9 cellular contexts compared by ENCODE assay signal in genomic region chr2:241843321-241844065, GRCh38. TPM values are rescaled to one million over a fixed set of nuclear protein-coding genes. Genes with fewer than 3 reads are reported as not detected.
DNase-seq lines count a peak whose midpoint lies in the region; ATAC-seq and TF ChIP-seq lines count a peak whose summit lies in the region.
"Had no signal": no experiment of that assay in that cellular context is flagged by ENCODE, and none has a peak within 500 bp of the region (broad histone marks: within the 10 kb centered on the region; RNA-seq: fewer than 3 reads in every experiment).

No MANE protein-coding gene starts in this region.

- H3K4me3 ChIP-seq in A673 (ENCODE audit: low read depth, low read length, poor library complexity, severe bottlenecking) (peak overlapping the region; percentile 48), SK-N-SH (ENCODE audit: low read depth in 2 of 2, low read length in 1 of 2) (no peak overlapping the region; a peak in 1 of 4 replicates), WERI-Rb-1 (ENCODE audit: low read depth, low read length) (no peak overlapping the region)

- H3K4me1 ChIP-seq in A673 (ENCODE audit: insufficient read depth, low read length, poor library complexity, severe bottlenecking) (peaks cover 14% of the 10 kb centered on the region), SK-N-SH (ENCODE audit: control insufficient read depth in 1 of 2, insufficient read depth in 2 of 2, low read depth in 1 of 2, low read length in 1 of 2) (no peaks in the 10 kb centered on the region; a peak in 1 of 4 replicates)

- intact Hi-C loops in A673 (cut with micrococcal nuclease; ENCODE audit: unreplicated experiment): no loop called here

- H3K36me3 ChIP-seq in A673 (ENCODE audit: insufficient read depth, low read length, poor library complexity, severe bottlenecking) (no peaks in the 10 kb centered on the region), SK-N-SH (replicated peaks in 1 of 2; ENCODE audit: control insufficient read depth in 1 of 2, insufficient read depth in 2 of 2, low read length in 1 of 2) (no peaks in the 10 kb centered on the region), WERI-Rb-1 (no peaks in the 10 kb centered on the region)

- no peaks in the 10 kb centered on the region for H3K9me3 ChIP-seq in A673 (ENCODE audit: low read depth, low read length, poor library complexity, severe bottlenecking)
- no peaks in the 10 kb centered on the region for H3K9me3 ChIP-seq in SK-N-SH
- H3K9me3 ChIP-seq in WERI-Rb-1 (ENCODE audit: severe bottlenecking): no peaks in the 10 kb centered on the region

- H3K4me3 Mint-ChIP-seq in naive B cell: peak overlapping the region; percentile 65 to 91 (median 86)

- H3K27me3 ChIP-seq in A673 (replicated peaks; ENCODE audit: insufficient read depth, low read depth, low read length, poor library complexity) (no peaks in the 10 kb centered on the region), SK-N-SH (ENCODE audit: insufficient read depth) (no peaks in the 10 kb centered on the region), WERI-Rb-1 (ENCODE audit: insufficient read depth, low read depth, severe bottlenecking) (no peaks in the 10 kb centered on the region)

- peak; percentile 6 for ATAC-seq in GM21447 (IDR thresholded peaks at IDR 0.05; ENCODE audit: unreplicated experiment)
- ATAC-seq in naive B cell (ENCODE audit: low read depth in 2 of 2): peak in 1 of 2 donors; percentile 22
- ATAC-seq in GM21515 (IDR thresholded peaks at IDR 0.05; ENCODE audit: unreplicated experiment): no peak

- peak overlapping the region in 4 of 6 donors; percentile 81 to 93 (median 88) for H3K27ac Mint-ChIP-seq in naive B cell

- no peaks in the 10 kb centered on the region for H3F3A ChIP-seq in SK-N-SH (replicated peaks; ENCODE audit: insufficient read depth)

- H3K4me1 Mint-ChIP-seq in naive B cell: peaks cover 12 to 26% (median 15%) of the 10 kb centered on the region in 3 donors

- WGBS in adipose tissue, 3 donors: 40 to 83% (median 51%) methylated on average over 32 to 52 of the region's 52 CpGs
- 40% methylated on average over 2 of the region's 52 CpGs for WGBS in SK-N-SH (ENCODE audit: low lambda C conversion rate)

- no peak for TF ChIP-seq EP300 in SK-N-SH (IDR thresholded peaks at IDR 0.05; ENCODE audit: borderline replicate concordance in 1 of 2, low read depth in 1 of 2, low read length in 1 of 2)

- no peaks in the 10 kb centered on the region for H3K9me3 Mint-ChIP-seq in naive B cell

- TF ChIP-seq RAD21 in SK-N-SH (IDR thresholded peaks at IDR 0.05; ENCODE audit: low read length): no peak

- CTCF ChIA-PET in A673 (lab: Charles Lee): interaction anchor here (0.7 kb wide), 1 partner anchor 16 kb away, joined by 6 read pairs; no protein-coding TSS in a partner anchor
- CTCF ChIA-PET in SK-N-SH (lab: Yijun Ruan, JAX): interaction anchor here (1.4 to 1.7 kb wide), 2 partner anchors 9 to 17 kb away, joined by 4 to 5 read pairs; no protein-coding TSS in a partner anchor

- POLR2A ChIA-PET in A673 (lab: Charles Lee; ENCODE audit: low non-redundant PET) (interaction anchor here (0.6 kb wide), 1 partner anchor 9 kb away, joined by 3 read pairs; no protein-coding TSS in a partner anchor), SK-N-SH (lab: Yijun Ruan, JAX) (no interaction called here)

- H4K20me1 ChIP-seq in SK-N-SH (ENCODE audit: insufficient read depth): no peaks in the 10 kb centered on the region

- BruUV-seq in A673 (replicated peaks; lab: Mats Ljungman, UMichigan): no TSS peak

- no peak overlapping the region for H2AFZ ChIP-seq in SK-N-SH (ENCODE audit: low read depth)

- DNase-seq in A673 (ENCODE audit: low spot score): no peak
- no peak for DNase-seq in naive B cell
- DNase-seq in NCI-H510A treated with DMSO at 0.1 percent for 48 hours (lab: John Stamatoyannopoulos, UW): no peak
- DNase-seq in SK-N-SH: no peak
- DNase-seq in WERI-Rb-1: no peak

- H3K79me2 ChIP-seq in SK-N-SH (ENCODE audit: insufficient read depth): no peaks in the 10 kb centered on the region

- H3K27me3 Mint-ChIP-seq in naive B cell: peaks cover 0 to 16% (median 4%) of the 10 kb centered on the region in 3 donors

- no peaks in the 10 kb centered on the region for H3K36me3 Mint-ChIP-seq in naive B cell

- H3K4me2 ChIP-seq in SK-N-SH: no peak overlapping the region

- H3K9ac ChIP-seq in SK-N-SH: no peak overlapping the region

- TF ChIP-seq CTCF in A673 (conservative IDR thresholded peaks at IDR 0.05; ENCODE audit: low read depth, low read length) (no peak), SK-N-SH (IDR thresholded peaks at IDR 0.05) (no peak), WERI-Rb-1 (IDR thresholded peaks at IDR 0.05; ENCODE audit: low read depth, low read length) (no peak)

- H3K27ac ChIP-seq in A673 (ENCODE audit: low read depth, low read length, poor library complexity, severe bottlenecking): no peak overlapping the region
- H3K27ac ChIP-seq in adipose tissue (ENCODE audit: low read depth, low read length): peak overlapping the region; percentile 61
- no peak overlapping the region for H3K27ac ChIP-seq in SK-N-SH (ENCODE audit: low read depth in 2 of 2, low read length in 1 of 2)
- H3K27ac ChIP-seq in WERI-Rb-1: no peak overlapping the region

- H3K9me2 ChIP-seq in SK-N-SH: no peaks in the 10 kb centered on the region

TF ChIP-seq in SK-N-SH, 30 proteins besides CTCF, POLR2A, EP300 and RAD21:
- TF ChIP-seq EZH2phosphoT487 (IDR thresholded peaks at IDR 0.05; ENCODE audit: borderline replicate concordance, low read depth) (no peak), FOSL2 (IDR thresholded peaks at IDR 0.05; ENCODE audit: borderline replicate concordance, low read depth) (no peak), RCOR1 (IDR thresholded peaks at IDR 0.05; ENCODE audit: low read length) (no peak), SMC3 (IDR thresholded peaks at IDR 0.05; ENCODE audit: low read depth, low read length) (no peak), MEF2A (IDR thresholded peaks at IDR 0.05; ENCODE audit: borderline replicate concordance, low read depth) (no peak)
TF ChIP-seq in SK-N-SH: peak in this region for 0.

RNA-seq across cellular contexts. Expression of gene PDCD1, which starts 15.2 kb away (rescaled TPM):
- 0.34 and 0.35 TPM in 2 replicates for total RNA-seq in A673 (2021)
- polyA plus RNA-seq in adipose tissue (under 1 TPM; 0.07 to 0.73 (median 0.45) TPM), naive B cell (ENCODE audit: low read depth in 6 of 6) (not detected), SK-N-SH (2012; rRNA removed) (not detected in 2 replicates)
- not detected in 2 replicates for polyA plus RNA-seq in SK-N-SH (2012; cell fraction: cytosol; rRNA removed)
- polyA plus RNA-seq in SK-N-SH (2012; cell fraction: nucleus; rRNA removed): not detected in 2 replicates
- total RNA-seq: endothelial cell of umbilical vein had no signal
- polyA plus RNA-seq: endothelial cell of umbilical vein had no signal

RNA-seq across cellular contexts. Expression of gene RTP5, which starts 26.0 kb away (rescaled TPM):
- total RNA-seq in A673 (2021): 0.20 TPM in 1 of 2 replicates, not detected in the other
- polyA plus RNA-seq in adipose tissue (under 1 TPM in 1 of 3 donors, not detected in 2; 0.10 TPM), naive B cell (ENCODE audit: low read depth in 6 of 6) (not detected), SK-N-SH (2012; rRNA removed) (not detected in 2 replicates)
- polyA plus RNA-seq in SK-N-SH (2012; cell fraction: cytosol; rRNA removed): not detected in 2 replicates
- not detected in 2 replicates for polyA plus RNA-seq in SK-N-SH (2012; cell fraction: nucleus; rRNA removed)
- total RNA-seq: endothelial cell of umbilical vein had no signal
- polyA plus RNA-seq: endothelial cell of umbilical vein had no signal

RNA-seq across cellular contexts. Expression of gene NEU4, which starts 34.5 kb away (rescaled TPM):
- total RNA-seq in A673 (2021): 38.5 and 48.4 TPM in 2 replicates
- under 1 TPM; 0.05 to 0.74 (median 0.67) TPM for polyA plus RNA-seq in adipose tissue
- 1 to 10 TPM in 1 of 6 donors, under 1 TPM in 1, not detected in 4; 0.55 to 1.7 TPM for polyA plus RNA-seq in naive B cell (ENCODE audit: low read depth in 6 of 6)
- 0.05 TPM in 1 of 2 replicates, not detected in the other for polyA plus RNA-seq in SK-N-SH (2012; rRNA removed)
- 0.03 and 0.07 TPM in 2 replicates for polyA plus RNA-seq in SK-N-SH (2012; cell fraction: cytosol; rRNA removed)
- 0.54 and 0.62 TPM in 2 replicates for polyA plus RNA-seq in SK-N-SH (2012; cell fraction: nucleus; rRNA removed)
- total RNA-seq: endothelial cell of umbilical vein had no signal
- polyA plus RNA-seq: endothelial cell of umbilical vein had no signal
